Comparison of ENCODE assay signal across 2 cellular contexts in genomic region chr6:659716-660581, GRCh38.
TF ChIP-seq lines count a peak whose summit lies in the region.

No MANE protein-coding gene starts in this region.

TF ChIP-seq in GM23338, 12 proteins besides CTCF, POLR2A, EP300 and RAD21:
- no peak for TF ChIP-seq STAT1 (IDR thresholded peaks at IDR 0.05; ENCODE audit: unreplicated experiment)
- 0 out of 2 replicates have a peak, but pooled peaks have one; percentile 44 for TF ChIP-seq ZNF462 (CRISPR knock-in tag; IDR thresholded peaks at IDR 0.05)

TF ChIP-seq in WTC11, 78 proteins besides CTCF, POLR2A, EP300 and RAD21:
- TF ChIP-seq IRF1 (CRISPR knock-in tag; IDR thresholded peaks at IDR 0.05) (no peak), ZNF416 (CRISPR knock-in tag; IDR thresholded peaks at IDR 0.05) (no peak), NFE2L1 (CRISPR knock-in tag; IDR thresholded peaks at IDR 0.05) (0 out of 2 replicates have a peak, but pooled peaks have one; percentile 50), FOXJ3 (CRISPR knock-in tag; IDR thresholded peaks at IDR 0.05; ENCODE audit: borderline replicate concordance) (no peak), ZMAT4 (CRISPR knock-in tag; IDR thresholded peaks at IDR 0.05) (no peak), ZNF317 (CRISPR knock-in tag; IDR thresholded peaks at IDR 0.05; ENCODE audit: borderline replicate concordance, low read depth) (no peak), FOXK1 (CRISPR knock-in tag; IDR thresholded peaks at IDR 0.05) (no peak), NR2C2 (CRISPR knock-in tag; IDR thresholded peaks at IDR 0.05) (no peak)
